ENCODE assay signal across 12 cellular contexts in genomic region chr2:215830313-215830712, GRCh38.
DNase-seq lines count a peak whose midpoint lies in the region; ATAC-seq and TF ChIP-seq lines count a peak whose summit lies in the region.
"Had no signal": no experiment of that assay in that cellular context is flagged by ENCODE, and none has a peak within 500 bp of the region (broad histone marks: within the 10 kb centered on the region; RNA-seq: fewer than 3 reads in every experiment).

No MANE protein-coding gene starts in this region.

- H3K27ac ChIP-seq in lung (ENCODE audit: low read depth in 1 of 2, low read length in 1 of 2), result peak overlapping the region in 1 of 2 donors; percentile 52

- ATAC-seq in lung (ENCODE audit: insufficient read depth, low FRiP score), result peak; percentile 58
- ATAC-seq in GM21367 (IDR thresholded peaks at IDR 0.05; ENCODE audit: unreplicated experiment), result no peak
- ATAC-seq: effector memory CD8-positive, alpha-beta T cell; Panc1 had no signal

- TF ChIP-seq EP300 in Ishikawa (IDR thresholded peaks at IDR 0.05; ENCODE audit: borderline replicate concordance), result no peak

- TF ChIP-seq CTCF in epithelial cell of proximal tubule (conservative IDR thresholded peaks at IDR 0.05; ENCODE audit: low read depth, low read length) (peak; percentile 10), lung (IDR thresholded peaks at IDR 0.05; ENCODE audit: control extremely low read depth, extremely low read depth) (no peak)

- peak; percentile 87 for DNase-seq in A172 (ENCODE audit: low spot score)
- DNase-seq in epithelial cell of proximal tubule (ENCODE audit: low read depth), result no peak
- peak; percentile 48 for DNase-seq in lung (ENCODE audit: low spot score)
- DNase-seq in Kasumi-1 (lab: John Stamatoyannopoulos, UW), result no peak
- DNase-seq in cerebellum (ENCODE audit: low spot score), result no peak
- no peak for DNase-seq in NCI-H146 (lab: John Stamatoyannopoulos, UW)
- DNase-seq: BE2C; effector memory CD8-positive, alpha-beta T cell; naive B cell had no signal

- peaks cover 0 to 10% of the 10 kb centered on the region in 2 donors for H3K4me1 ChIP-seq in lung (ENCODE audit: control insufficient read depth in 2 of 2, insufficient read depth in 2 of 2, low read length in 2 of 2)

- no peaks in the 10 kb centered on the region for H3K9me3 ChIP-seq in lung (ENCODE audit: control insufficient read depth in 2 of 2, insufficient read depth in 1 of 2, low read length in 1 of 2)
- H3K9me3 ChIP-seq: BE2C had no signal

- TF ChIP-seq RAD21 in Ishikawa (IDR thresholded peaks at IDR 0.05; ENCODE audit: low read depth), result peak; percentile 19; the same call in 1 of the 2 replicates

- no peaks in the 10 kb centered on the region for H3K27me3 ChIP-seq in lung (ENCODE audit: control insufficient read depth, insufficient read depth)
- H3K27me3 ChIP-seq: BE2C had no signal

- no peak overlapping the region for H3K4me3 ChIP-seq in epithelial cell of proximal tubule (ENCODE audit: low read depth, low read length)
- H3K4me3 ChIP-seq in lung, result no peak overlapping the region

- H3K36me3 ChIP-seq in lung (ENCODE audit: control insufficient read depth in 2 of 2, insufficient read depth in 2 of 2, low read length in 2 of 2), result no peaks in the 10 kb centered on the region
- H3K36me3 ChIP-seq: BE2C had no signal

- 57 to 71% methylated on average over 4 of the region's 4 CpGs for WGBS in lung, 2 donors

TF ChIP-seq in Ishikawa, 13 proteins besides CTCF, POLR2A, EP300 and RAD21:
- TF ChIP-seq TCF12 (IDR thresholded peaks at IDR 0.05; ENCODE audit: low read depth) (no peak), NFIC (IDR thresholded peaks at IDR 0.05) (no peak), CREB1 (IDR thresholded peaks at IDR 0.05; ENCODE audit: low read depth) (no peak), TAF1 (IDR thresholded peaks at IDR 0.05; ENCODE audit: low read depth) (no peak), USF1 (IDR thresholded peaks at IDR 0.05) (no peak), TEAD4 (IDR thresholded peaks at IDR 0.05) (no peak), EGR1 (IDR thresholded peaks at IDR 0.05) (no peak), YY1 (IDR thresholded peaks at IDR 0.05; ENCODE audit: low read depth) (no peak), ZBTB7A (IDR thresholded peaks at IDR 0.05; ENCODE audit: low read depth) (no peak), REST (IDR thresholded peaks at IDR 0.05; ENCODE audit: low read depth) (no peak), FOXM1 (IDR thresholded peaks at IDR 0.05; ENCODE audit: borderline replicate concordance, low read depth) (no peak), MAX (IDR thresholded peaks at IDR 0.05) (no peak), CEBPB (IDR thresholded peaks at IDR 0.05) (no peak)
TF ChIP-seq in Ishikawa: peak in this region for 0.

Comparison
In these comparisons a context has a peak if more than half of its experiments do, and no peak if none do; other contexts are left out.
1. DNase-seq: peak in A172 (single experiment) and lung (single experiment); none in epithelial cell of proximal tubule (single experiment), Kasumi-1 (0 of 2), cerebellum (single experiment) and NCI-H146 (single experiment).